ENCODE assay signal across 22 cellular contexts in the genomic region with DNA sequence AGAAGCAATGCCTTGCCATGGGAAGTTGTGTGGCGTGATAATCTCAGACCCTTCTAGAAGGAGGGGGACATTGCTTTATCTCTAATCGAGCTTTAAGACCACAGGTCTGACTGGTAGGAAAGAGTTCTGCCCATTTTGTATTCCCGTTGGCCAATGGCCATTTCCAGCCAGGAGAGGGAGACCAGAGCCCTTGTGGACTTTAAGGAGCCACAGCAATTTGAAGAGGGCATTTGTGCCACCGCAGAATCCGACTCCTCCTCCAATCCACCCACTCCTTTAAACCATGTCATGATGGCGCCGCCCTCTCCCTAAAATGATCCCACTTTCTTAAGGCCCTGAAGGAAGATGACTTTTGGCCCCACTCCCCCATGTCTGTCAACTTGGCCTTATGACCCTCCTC.
"Had no signal": no experiment of that assay in that cellular context is flagged by ENCODE, and none has a peak within 500 bp of the region (broad histone marks: within the 10 kb centered on the region; RNA-seq: fewer than 3 reads in every experiment).

No MANE protein-coding gene starts in this region.

- H3K9me2 ChIP-seq: SK-N-SH had no signal

- DNase-seq: activated CD4-positive, alpha-beta T cell treated with anti-CD3 and anti-CD28 coated beads for 4 hours; activated CD8-positive, alpha-beta memory T cell treated with anti-CD3 and anti-CD28 coated beads, Interleukin-2, amount 50 U/mL, for 4 hours; activated CD8-positive, alpha-beta T cell treated with anti-CD3 and anti-CD28 coated beads for 36 hours; activated naive CD4-positive, alpha-beta T cell treated with anti-CD3 and anti-CD28 coated beads, Interleukin-2, amount 50 U/mL, for 16 hours; activated naive CD8-positive, alpha-beta T cell treated with anti-CD3 and anti-CD28 coated beads, Interleukin-2, amount 10 ng/mL, durations not matched to agents 7 days and 5 days; activated T-cell treated with anti-CD3 and anti-CD28 coated beads, Interleukin-2, amount 50 U/mL, for 1 hour; adrenal gland; anterior cingulate cortex; cerebellar nuclear complex; MG63; NCI-H1092 treated with DMSO at 0.1 percent for 48 hours; NCI-H1436; NCI-H1930; NCI-H2171; NCI-H2227 treated with DMSO at 0.1 percent for 48 hours; NCI-H446 treated with DMSO at 0.1 percent for 48 hours; NCI-H524 treated with DMSO at 0.1 percent for 48 hours; PC-9; SIG-M5; SK-N-SH; T-helper 1 cell; WERI-Rb-1 had no signal

- H3K36me3 Mint-ChIP-seq: activated naive CD8-positive, alpha-beta T cell treated with anti-CD3 and anti-CD28 coated beads, Interleukin-2, amount 10 ng/mL, durations not matched to agents 7 days and 5 days had no signal

- H3K27ac Mint-ChIP-seq: activated CD8-positive, alpha-beta T cell treated with anti-CD3 and anti-CD28 coated beads for 36 hours; activated naive CD8-positive, alpha-beta T cell treated with anti-CD3 and anti-CD28 coated beads, Interleukin-2, amount 10 ng/mL, durations not matched to agents 7 days and 5 days had no signal

- H3K27ac ChIP-seq: adrenal gland, PC-9, WERI-Rb-1 had no signal

- H3K9me3 ChIP-seq: adrenal gland, MG63, SK-N-SH had no signal

- H3K36me3 ChIP-seq: adrenal gland, MG63, WERI-Rb-1 had no signal

- H3K27me3 Mint-ChIP-seq: activated CD8-positive, alpha-beta T cell treated with anti-CD3 and anti-CD28 coated beads for 36 hours; activated naive CD8-positive, alpha-beta T cell treated with anti-CD3 and anti-CD28 coated beads, Interleukin-2, amount 10 ng/mL, durations not matched to agents 7 days and 5 days had no signal

- H3K4me1 Mint-ChIP-seq: activated naive CD8-positive, alpha-beta T cell treated with anti-CD3 and anti-CD28 coated beads, Interleukin-2, amount 10 ng/mL, durations not matched to agents 7 days and 5 days had no signal

- H3K4me1 ChIP-seq: adrenal gland had no signal

- H3K4me3 ChIP-seq: adrenal gland, MG63, PC-9 had no signal

- H2AFZ ChIP-seq: PC-9 had no signal

- H3K4me2 ChIP-seq: PC-9, SK-N-SH had no signal

- H3K4me3 Mint-ChIP-seq: activated CD8-positive, alpha-beta T cell treated with anti-CD3 and anti-CD28 coated beads for 36 hours; activated naive CD8-positive, alpha-beta T cell treated with anti-CD3 and anti-CD28 coated beads, Interleukin-2, amount 10 ng/mL, durations not matched to agents 7 days and 5 days had no signal
